Comparison of ENCODE assay signal across 8 cellular contexts in genomic region chr15:44501768-44502366, GRCh38. TPM values are rescaled to one million over a fixed set of nuclear protein-coding genes. Genes with fewer than 3 reads are reported as not detected.
DNase-seq lines count a peak whose midpoint lies in the region; ATAC-seq and TF ChIP-seq lines count a peak whose summit lies in the region.

No MANE protein-coding gene starts in this region.

- H3K27ac Mint-ChIP-seq in CD4-positive, CD25-positive, alpha-beta regulatory T cell: peak overlapping the region in 2 of 3 donors; percentile 34 to 49
- H3K27ac Mint-ChIP-seq in endothelial cell (ENCODE audit: unreplicated experiment): no peak overlapping the region
- peak overlapping the region in 1 of 3 experiments; percentile 17 for H3K27ac Mint-ChIP-seq in nephron

- peak in 2 of 3 donors; percentile 41 to 42 for DNase-seq in CD4-positive, CD25-positive, alpha-beta regulatory T cell
- peak; percentile 47 for DNase-seq in H4 (ENCODE audit: low spot score)
- no peak for DNase-seq in RWPE2 (ENCODE audit: low spot score)
- no peak for DNase-seq in endothelial cell (ENCODE audit: low spot score)
- no peak for DNase-seq in NCI-H1092 (lab: John Stamatoyannopoulos, UW)
- no peak for DNase-seq in activated naive CD4-positive, alpha-beta T cell treated with Interleukin-2 at 50 U/mL for 16 hours

- H3K4me3 ChIP-seq in CD4-positive, CD25-positive, alpha-beta regulatory T cell (ENCODE audit: low read depth, low read length): no peak overlapping the region
- no peak overlapping the region for H3K4me3 ChIP-seq in RWPE2 (ENCODE audit: severe bottlenecking)

- H3K9me3 ChIP-seq in CD4-positive, CD25-positive, alpha-beta regulatory T cell (ENCODE audit: control insufficient read depth in 2 of 2, low read length in 2 of 2): no peaks in the 10 kb centered on the region
- no peaks in the 10 kb centered on the region for H3K9me3 ChIP-seq in RWPE2 (ENCODE audit: severe bottlenecking)

- H3K27ac ChIP-seq in CD4-positive, CD25-positive, alpha-beta regulatory T cell (ENCODE audit: insufficient read depth, low read length, poor library complexity, severe bottlenecking): peak overlapping the region; percentile 39
- no peak overlapping the region for H3K27ac ChIP-seq in RWPE2 (ENCODE audit: poor library complexity, severe bottlenecking)

- peaks cover 18% of the 10 kb centered on the region for H3K36me3 Mint-ChIP-seq in CD4-positive, CD25-positive, alpha-beta regulatory T cell
- peaks cover 7% of the 10 kb centered on the region for H3K36me3 Mint-ChIP-seq in endothelial cell (ENCODE audit: low read depth, unreplicated experiment)
- H3K36me3 Mint-ChIP-seq in nephron (ENCODE audit: low read depth): peaks cover 31% of the 10 kb centered on the region

- H3K36me3 ChIP-seq in CD4-positive, CD25-positive, alpha-beta regulatory T cell (ENCODE audit: control insufficient read depth, insufficient read depth, low read length): peaks cover 54% of the 10 kb centered on the region
- H3K36me3 ChIP-seq in RWPE2 (ENCODE audit: low read depth): peaks cover 84% of the 10 kb centered on the region

- peak; percentile 50 to 52 for ATAC-seq in CD4-positive, CD25-positive, alpha-beta regulatory T cell (ENCODE audit: low read depth in 2 of 2)
- peak; percentile 83 for ATAC-seq in RWPE2 (ENCODE audit: low read depth)
- no peak for ATAC-seq in esophagus mucosa

- no peaks in the 10 kb centered on the region for H3K9me3 Mint-ChIP-seq in CD4-positive, CD25-positive, alpha-beta regulatory T cell
- H3K9me3 Mint-ChIP-seq in endothelial cell (ENCODE audit: unreplicated experiment): no peaks in the 10 kb centered on the region
- no peaks in the 10 kb centered on the region for H3K9me3 Mint-ChIP-seq in nephron

- no peaks in the 10 kb centered on the region for H3K27me3 ChIP-seq in CD4-positive, CD25-positive, alpha-beta regulatory T cell (ENCODE audit: control insufficient read depth, insufficient read depth, low read length)
- H3K27me3 ChIP-seq in RWPE2 (ENCODE audit: insufficient read depth, poor library complexity, severe bottlenecking): no peaks in the 10 kb centered on the region

- TF ChIP-seq CTCF in RWPE2 (IDR thresholded peaks at IDR 0.05; ENCODE audit: poor library complexity, severe bottlenecking) (peak; percentile 98), endothelial cell (IDR thresholded peaks at IDR 0.05; ENCODE audit: unreplicated experiment) (peak; percentile 53), nephron (IDR thresholded peaks at IDR 0.05; ENCODE audit: unreplicated experiment in 3 of 3) (peak; percentile 59 to 66 (median 66))

- peaks cover 13 to 24% (median 20%) of the 10 kb centered on the region in 4 donors for H3K4me1 Mint-ChIP-seq in CD4-positive, CD25-positive, alpha-beta regulatory T cell
- H3K4me1 Mint-ChIP-seq in endothelial cell (ENCODE audit: unreplicated experiment) (no peaks in the 10 kb centered on the region), nephron (no peaks in the 10 kb centered on the region)

- no peaks in the 10 kb centered on the region for H3K27me3 Mint-ChIP-seq in CD4-positive, CD25-positive, alpha-beta regulatory T cell
- H3K27me3 Mint-ChIP-seq in endothelial cell (ENCODE audit: unreplicated experiment) (no peaks in the 10 kb centered on the region), nephron (ENCODE audit: low read depth) (no peaks in the 10 kb centered on the region)

- H3K4me1 ChIP-seq in CD4-positive, CD25-positive, alpha-beta regulatory T cell (ENCODE audit: control insufficient read depth, insufficient read depth, low read length, poor library complexity, severe bottlenecking): no peaks in the 10 kb centered on the region
- no peaks in the 10 kb centered on the region for H3K4me1 ChIP-seq in RWPE2 (ENCODE audit: insufficient read depth, poor library complexity, severe bottlenecking)

- H3K4me3 Mint-ChIP-seq in CD4-positive, CD25-positive, alpha-beta regulatory T cell: no peak overlapping the region
- H3K4me3 Mint-ChIP-seq in endothelial cell (ENCODE audit: unreplicated experiment) (no peak overlapping the region), nephron (no peak overlapping the region)

RNA-seq across cellular contexts. Expression of gene EIF3J, which starts 35.1 kb away (rescaled TPM):
- total RNA-seq in CD4-positive, CD25-positive, alpha-beta regulatory T cell: 80.4 TPM
- 10 to 100 TPM; 18.2 to 29.0 (median 22.0) TPM for polyA plus RNA-seq in CD4-positive, CD25-positive, alpha-beta regulatory T cell
- total RNA-seq in H4 (2014; rRNA removed; shearing (Covaris generic)): 39.1 and 40.0 TPM in 2 replicates
- 83.1 TPM for total RNA-seq in endothelial cell (ENCODE audit: unreplicated experiment)
- 64.7 TPM for total RNA-seq in esophagus mucosa

Comparison
In these comparisons a context has a peak if more than half of its experiments do, and no peak if none do; other contexts are left out.
1. DNase-seq: peak in CD4-positive, CD25-positive, alpha-beta regulatory T cell (2 of 3) and H4 (single experiment); none in RWPE2 (single experiment), endothelial cell (single experiment), NCI-H1092 (single experiment) and activated naive CD4-positive, alpha-beta T cell treated with Interleukin-2 at 50 U/mL for 16 hours (single experiment).
2. Peak in every context shown above with its lines, with median percentiles within 50 percentile points of each other: CTCF ChIP-seq.